Comparison of ENCODE assay signal across 25 cellular contexts in the genomic region with DNA sequence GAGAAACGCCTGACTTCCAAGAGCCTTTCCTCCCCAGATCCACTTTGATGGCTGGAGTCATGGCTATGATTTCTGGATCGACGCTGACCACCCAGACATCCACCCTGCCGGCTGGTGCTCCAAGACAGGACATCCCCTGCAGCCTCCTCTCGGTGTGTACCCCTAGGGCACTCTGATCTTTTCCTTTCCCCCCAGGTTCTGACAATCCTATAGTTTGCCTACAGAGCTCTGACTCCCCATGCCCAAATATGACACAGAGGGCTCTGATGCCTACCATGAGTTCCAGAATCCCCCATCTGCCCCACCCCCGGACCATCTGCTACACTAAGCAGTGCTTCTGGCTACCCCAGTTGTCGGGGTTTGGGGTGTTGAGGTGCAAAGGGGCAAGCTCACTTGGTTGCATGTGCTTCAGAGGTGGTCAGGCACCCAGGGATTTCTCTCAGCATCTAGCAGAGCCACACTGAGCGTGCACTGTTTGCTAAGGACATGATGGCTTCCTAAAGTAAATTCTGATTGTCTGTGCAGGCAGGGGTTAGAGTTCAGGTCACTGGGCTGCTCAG. TPM values are rescaled to one million over a fixed set of nuclear protein-coding genes. Genes with fewer than 3 reads are reported as not detected.
DNase-seq lines count a peak whose midpoint lies in the region; ATAC-seq, FAIRE-seq and TF ChIP-seq lines count a peak whose summit lies in the region.
"Had no signal": no experiment of that assay in that cellular context is flagged by ENCODE, and none has a peak within 500 bp of the region (broad histone marks: within the 10 kb centered on the region; RNA-seq: fewer than 3 reads in every experiment).

No MANE protein-coding gene starts in this region.

- H3K27me3 ChIP-seq in HepG2 (ENCODE audit: control insufficient read depth in 1 of 2, insufficient read depth in 2 of 2, low read length in 2 of 2) (no peaks in the 10 kb centered on the region; a peak in 1 of 5 replicates), right lobe of liver (no peaks in the 10 kb centered on the region), upper lobe of right lung (no peaks in the 10 kb centered on the region)
- H3K27me3 ChIP-seq: BLaER1 had no signal

- no peak for TF ChIP-seq RAD21 in HepG2 (CRISPR knock-in tag; IDR thresholded peaks at IDR 0.05)

- H3K79me2 ChIP-seq in HepG2 (ENCODE audit: insufficient read depth, low read length), result no peaks in the 10 kb centered on the region

- H3K4me3 ChIP-seq in HepG2 (replicated peaks in 1 of 3; ENCODE audit: insufficient read depth in 1 of 3, low read depth in 2 of 3, low read length in 3 of 3) (no peak overlapping the region), right lobe of liver (no peak overlapping the region), upper lobe of right lung (no peak overlapping the region)
- H3K4me3 ChIP-seq: BLaER1, GM12878, GM23338 had no signal

- H3K36me3 ChIP-seq in HepG2 (replicated peaks in 1 of 2; ENCODE audit: control insufficient read depth in 1 of 2, insufficient read depth in 2 of 2, low read length in 2 of 2) (peaks cover 0 to 4% of the 10 kb centered on the region in 2 experiments; a peak in 1 of 5 replicates), right lobe of liver (no peaks in the 10 kb centered on the region), upper lobe of right lung (no peaks in the 10 kb centered on the region)

- peak overlapping the region; percentile 28 for H3K27ac Mint-ChIP-seq in glutamatergic neuron (ENCODE audit: unreplicated experiment)
- H3K27ac Mint-ChIP-seq: B cell, GM23338, HFFc6 had no signal

- FAIRE-seq in HepG2 (lab: Jason Lieb, UNC), result peak; percentile 52
- FAIRE-seq: A204.1, D721Med, GM12878 had no signal

- H3K9me3 ChIP-seq in HepG2 (ENCODE audit: low read length) (no peaks in the 10 kb centered on the region), right lobe of liver (no peaks in the 10 kb centered on the region), upper lobe of right lung (no peaks in the 10 kb centered on the region)
- H3K9me3 ChIP-seq: BLaER1 had no signal

- no peaks in the 10 kb centered on the region for H4K20me1 ChIP-seq in HepG2 (ENCODE audit: insufficient read depth, low read length)
- H4K20me1 ChIP-seq: BLaER1 had no signal

- TF ChIP-seq EP300 in HepG2 (IDR thresholded peaks at IDR 0.05; ENCODE audit: low read depth in 2 of 2, low read length in 2 of 2) (no peak), HepG2 (CRISPR knock-in tag; IDR thresholded peaks at IDR 0.05; ENCODE audit: borderline replicate concordance) (no peak)

- DNase-seq in HepG2 (ENCODE audit: low spot score) (no peak), right lobe of liver (no peak), glutamatergic neuron (no peak), myocyte (ENCODE audit: low read depth) (peak; percentile 74), upper lobe of right lung (peak; percentile 27), HEK293T (ENCODE audit: extremely low spot score) (no peak), NCI-H128 (lab: John Stamatoyannopoulos, UW; ENCODE audit: unreplicated experiment) (no peak)
- DNase-seq: CD4-positive, CD25-positive, alpha-beta regulatory T cell; CD8-positive, alpha-beta memory T cell; DMS 273 treated with DMSO at 0.1 percent for 48 hours; DMS79; EL; GDM1; H9; HFFc6 had no signal

- no peak overlapping the region for H3K9ac ChIP-seq in HepG2 (ENCODE audit: insufficient read depth, low read depth, low read length)
- H3K9ac ChIP-seq: BLaER1 had no signal

- H3K9me3 Mint-ChIP-seq in glutamatergic neuron (ENCODE audit: unreplicated experiment), result no peaks in the 10 kb centered on the region
- H3K9me3 Mint-ChIP-seq: CD4-positive, CD25-positive, alpha-beta regulatory T cell; CD8-positive, alpha-beta memory T cell; GM23338; H9; HFFc6 had no signal

- H3K4me1 Mint-ChIP-seq in glutamatergic neuron (ENCODE audit: low read depth, unreplicated experiment), result no peaks in the 10 kb centered on the region
- H3K4me1 Mint-ChIP-seq: CD8-positive, alpha-beta memory T cell; GM23338; H9 had no signal

- H3K4me1 ChIP-seq in HepG2 (ENCODE audit: insufficient read depth, low read length) (peaks cover 61% of the 10 kb centered on the region), right lobe of liver (peaks cover 0 to 16% (median 7%) of the 10 kb centered on the region in 4 donors), upper lobe of right lung (no peaks in the 10 kb centered on the region)
- H3K4me1 ChIP-seq: BLaER1 had no signal

- no peak overlapping the region for H2AFZ ChIP-seq in HepG2 (ENCODE audit: low read length)
- H2AFZ ChIP-seq: GM23338 had no signal

- no peak overlapping the region; the same call in 1 of the 2 replicates for H3K4me2 ChIP-seq in HepG2 (ENCODE audit: low read depth, low read length)
- H3K4me2 ChIP-seq: BLaER1, GM23338 had no signal

- WGBS in HepG2 (ENCODE audit: low lambda C conversion rate), result 72% methylated on average over 8 of the region's 8 CpGs
- no CpG with 5 or more reads among the region's 8 CpGs for WGBS in right lobe of liver (ENCODE audit: insufficient coverage, low coverage, low lambda C conversion rate, missing lambda C conversion rate)

- TF ChIP-seq POLR2A in HepG2 (IDR thresholded peaks at IDR 0.05; ENCODE audit: insufficient read depth in 1 of 2, low read depth in 2 of 2, low read length in 2 of 2) (no peak), right lobe of liver (IDR thresholded peaks at IDR 0.05) (no peak)

- in situ Hi-C loops in HepG2 (cut with HindIII; ENCODE audit: extremely low pct_ligation_motif_present, low pct_unique_long_range_greater_than_20kb), result loop anchor here (5.0 kb wide), 1 partner anchor 157 kb away; no protein-coding TSS in a partner anchor

- no peak for TF ChIP-seq CTCF in HepG2 (CRISPR knock-in tag; IDR thresholded peaks at IDR 0.05)
- no peak for TF ChIP-seq CTCF in right lobe of liver (IDR thresholded peaks at IDR 0.05)
- TF ChIP-seq CTCF in glutamatergic neuron (IDR thresholded peaks at IDR 0.05; ENCODE audit: partially characterized antibody, unreplicated experiment), result no peak
- TF ChIP-seq CTCF in upper lobe of right lung (IDR thresholded peaks at IDR 0.05), result no peak

- H3K4me3 Mint-ChIP-seq in glutamatergic neuron (ENCODE audit: unreplicated experiment), result no peak overlapping the region
- H3K4me3 Mint-ChIP-seq: B cell; CD4-positive, CD25-positive, alpha-beta regulatory T cell; CD8-positive, alpha-beta memory T cell; GM23338; H9; HFFc6 had no signal

- POLR2A ChIA-PET in HepG2 (lab: Yijun Ruan, JAX) (interaction anchor here (1.0 to 12.5 kb wide), 5 partner anchors 21 to 78 kb away, joined by 3 to 224 read pairs (median 4); a partner anchor contains a TSS), HEK293T (lab: Yijun Ruan, JAX) (no interaction called here)

- H3K36me3 Mint-ChIP-seq in glutamatergic neuron (ENCODE audit: unreplicated experiment), result no peaks in the 10 kb centered on the region
- H3K36me3 Mint-ChIP-seq: CD4-positive, CD25-positive, alpha-beta regulatory T cell had no signal

- CTCF ChIA-PET in HepG2 (lab: Yijun Ruan, JAX; ENCODE audit: low intra/inter-chr PET ratio, low total read pairs) (no interaction called here), HEK293T (lab: Yijun Ruan, JAX) (no interaction called here)

- H3K27ac ChIP-seq in HepG2 (ENCODE audit: extremely low read length, insufficient read depth, low read length) (no peak overlapping the region), right lobe of liver (no peak overlapping the region), upper lobe of right lung (no peak overlapping the region)
- H3K27ac ChIP-seq: 22Rv1, BLaER1, C4-2B had no signal

- ATAC-seq in HepG2 (no peak), right lobe of liver (no peak), upper lobe of right lung (no peak)
- no peak for ATAC-seq in activated CD4-positive, CD25-positive, alpha-beta regulatory T cell treated with anti-CD3 and anti-CD28 coated beads, Interleukin-2, amount 50 U/mL, for 24 hours
- ATAC-seq: GM12878, GM23338, HCT116 had no signal

- intact Hi-C loops in HepG2 (cut with micrococcal nuclease; ENCODE audit: unreplicated experiment), result no loop called here
- intact Hi-C loops in right lobe of liver (cut with DNase I), result loop anchor here (10.0 kb wide), 2 partner anchors 150 to 160 kb away; no protein-coding TSS in a partner anchor
- intact Hi-C loops in upper lobe of right lung (cut with DNase I), result loop anchor here (5.0 kb wide), 1 partner anchor 547 kb away; no protein-coding TSS in a partner anchor

- peaks cover 2% of the 10 kb centered on the region for H3K27me3 Mint-ChIP-seq in glutamatergic neuron (ENCODE audit: unreplicated experiment)
- H3K27me3 Mint-ChIP-seq: B cell; CD4-positive, CD25-positive, alpha-beta regulatory T cell had no signal

- no TSS peak for BruUV-seq in HepG2 (replicated peaks; lab: Mats Ljungman, UMichigan)

RNA-seq across cellular contexts. Expression of a gene that starts 24.0 kb away (rescaled TPM):
- total RNA-seq in HepG2 (2016; rRNA removed; fragmentation: Illumina TruSeq; extraction: Trizol), result 29.4 and 34.3 TPM in 2 replicates
- total RNA-seq in HepG2 (2016; cell fraction: cytosol; rRNA removed; fragmentation: Illumina TruSeq; extraction: Trizol; ENCODE audit: low read depth), result 8.6 and 11.8 TPM in 2 replicates
- 29.7 and 31.2 TPM in 2 replicates for total RNA-seq in HepG2 (2016; cell fraction: insoluble cytoplasmic fraction; rRNA removed; fragmentation: Illumina TruSeq; extraction: Trizol)
- 25.9 and 26.5 TPM in 2 replicates for total RNA-seq in HepG2 (2016; cell fraction: membrane; rRNA removed; fragmentation: Illumina TruSeq; extraction: Trizol)
- 19.8 and 26.8 TPM in 2 replicates for total RNA-seq in HepG2 (2016; cell fraction: nucleus; rRNA removed; fragmentation: Illumina TruSeq; extraction: Trizol)
- 6.2 and 12.6 TPM in 2 replicates for polyA plus RNA-seq in HepG2 (2011; rRNA removed)
- polyA plus RNA-seq in HepG2 (2011; cell fraction: cytosol; rRNA removed), result 3.9 and 5.3 TPM in 2 replicates
- 24.1 and 26.7 TPM in 2 replicates for polyA plus RNA-seq in HepG2 (2011; cell fraction: nucleus; rRNA removed)
- polyA plus RNA-seq in HepG2 (2012), result 6.9 and 8.9 TPM in 2 replicates
- 5.2 and 5.4 TPM in 2 replicates for polyA plus RNA-seq in HepG2 (2016; cell fraction: cytosol; fragmentation: Illumina TruSeq; extraction: Trizol; ENCODE audit: low read depth)
- polyA plus RNA-seq in HepG2 (2016; cell fraction: insoluble cytoplasmic fraction; fragmentation: Illumina TruSeq; extraction: Trizol; ENCODE audit: low read depth), result 21.3 and 23.7 TPM in 2 replicates
- 14.3 and 14.5 TPM in 2 replicates for polyA plus RNA-seq in HepG2 (2016; cell fraction: membrane; fragmentation: Illumina TruSeq; extraction: Trizol; ENCODE audit: low read depth)
- 36.0 and 42.8 TPM in 2 replicates for polyA plus RNA-seq in HepG2 (2016; cell fraction: nucleus; fragmentation: Illumina TruSeq; extraction: Trizol; ENCODE audit: insufficient read depth, low read depth)
- 1.3 and 17.3 TPM in 2 replicates for polyA minus RNA-seq in HepG2 (2011; rRNA and poly(A)+ RNA removed; ENCODE audit: low replicate concordance)
- polyA minus RNA-seq in HepG2 (2011; cell fraction: cytosol; rRNA and poly(A)+ RNA removed), result 4.6 and 10.9 TPM in 2 replicates
- polyA minus RNA-seq in HepG2 (2011; cell fraction: nucleus; rRNA and poly(A)+ RNA removed), result 16.4 and 18.5 TPM in 2 replicates
- 10 to 100 TPM; 47.3 to 80.2 (median 66.9) TPM for total RNA-seq in right lobe of liver
- 0.56 TPM for total RNA-seq in glutamatergic neuron (ENCODE audit: unreplicated experiment)
- total RNA-seq in myocyte, result 0.19 and 1.7 TPM in 2 replicates
- polyA plus RNA-seq in myocyte (2012), result 0.48 TPM
- total RNA-seq in upper lobe of right lung, result 1.7 TPM
- total RNA-seq: H9 had no signal
- polyA plus RNA-seq: CD4-positive, CD25-positive, alpha-beta regulatory T cell; CD8-positive, alpha-beta memory T cell; GM23338 had no signal

RNA-seq across cellular contexts. Expression of a gene that starts 27.4 kb away (rescaled TPM):
- total RNA-seq in HepG2 (2016; rRNA removed; fragmentation: Illumina TruSeq; extraction: Trizol) (2.4 and 9.0 TPM in 2 replicates), right lobe of liver (1 to 10 TPM; 1.2 to 3.2 (median 2.4) TPM), glutamatergic neuron (ENCODE audit: unreplicated experiment) (19.9 TPM), myocyte (8.3 and 22.9 TPM in 2 replicates), upper lobe of right lung (12.9 TPM)
- 2.7 and 2.9 TPM in 2 replicates for total RNA-seq in HepG2 (2016; cell fraction: cytosol; rRNA removed; fragmentation: Illumina TruSeq; extraction: Trizol; ENCODE audit: low read depth)
- total RNA-seq in HepG2 (2016; cell fraction: insoluble cytoplasmic fraction; rRNA removed; fragmentation: Illumina TruSeq; extraction: Trizol), result 1.7 and 8.3 TPM in 2 replicates
- 1.8 and 3.0 TPM in 2 replicates for total RNA-seq in HepG2 (2016; cell fraction: membrane; rRNA removed; fragmentation: Illumina TruSeq; extraction: Trizol)
- 19.0 and 22.4 TPM in 2 replicates for total RNA-seq in HepG2 (2016; cell fraction: nucleus; rRNA removed; fragmentation: Illumina TruSeq; extraction: Trizol)
- polyA plus RNA-seq in HepG2 (2011; rRNA removed), result 17.8 and 23.8 TPM in 2 replicates
- polyA plus RNA-seq in HepG2 (2011; cell fraction: cytosol; rRNA removed), result 2.3 and 3.0 TPM in 2 replicates
- polyA plus RNA-seq in HepG2 (2011; cell fraction: nucleus; rRNA removed), result 165 and 173 TPM in 2 replicates
- polyA plus RNA-seq in HepG2 (2012), result 11.7 and 15.2 TPM in 2 replicates
- polyA plus RNA-seq in HepG2 (2016; cell fraction: cytosol; fragmentation: Illumina TruSeq; extraction: Trizol; ENCODE audit: low read depth), result 0.17 and 0.46 TPM in 2 replicates
- polyA plus RNA-seq in HepG2 (2016; cell fraction: insoluble cytoplasmic fraction; fragmentation: Illumina TruSeq; extraction: Trizol; ENCODE audit: low read depth), result 1.1 and 1.9 TPM in 2 replicates
- 0.76 and 0.97 TPM in 2 replicates for polyA plus RNA-seq in HepG2 (2016; cell fraction: membrane; fragmentation: Illumina TruSeq; extraction: Trizol; ENCODE audit: low read depth)
- polyA plus RNA-seq in HepG2 (2016; cell fraction: nucleus; fragmentation: Illumina TruSeq; extraction: Trizol; ENCODE audit: insufficient read depth, low read depth), result 27.6 and 31.6 TPM in 2 replicates
- 21.5 and 30.3 TPM in 2 replicates for polyA minus RNA-seq in HepG2 (2011; rRNA and poly(A)+ RNA removed; ENCODE audit: low replicate concordance)
- 2.5 TPM in 2 replicates for polyA minus RNA-seq in HepG2 (2011; cell fraction: cytosol; rRNA and poly(A)+ RNA removed)
- 70.9 and 90.3 TPM in 2 replicates for polyA minus RNA-seq in HepG2 (2011; cell fraction: nucleus; rRNA and poly(A)+ RNA removed)
- polyA plus RNA-seq in myocyte (2012), result 6.9 TPM

RNA-seq across cellular contexts. Expression of a gene that starts 55.9 kb away (rescaled TPM):
- 64.0 and 80.6 TPM in 2 replicates for total RNA-seq in HepG2 (2016; rRNA removed; fragmentation: Illumina TruSeq; extraction: Trizol)
- total RNA-seq in HepG2 (2016; cell fraction: cytosol; rRNA removed; fragmentation: Illumina TruSeq; extraction: Trizol; ENCODE audit: low read depth), result 77.1 and 79.7 TPM in 2 replicates
- total RNA-seq in HepG2 (2016; cell fraction: insoluble cytoplasmic fraction; rRNA removed; fragmentation: Illumina TruSeq; extraction: Trizol), result 66.3 and 80.0 TPM in 2 replicates
- 101 and 102 TPM in 2 replicates for total RNA-seq in HepG2 (2016; cell fraction: membrane; rRNA removed; fragmentation: Illumina TruSeq; extraction: Trizol)
- total RNA-seq in HepG2 (2016; cell fraction: nucleus; rRNA removed; fragmentation: Illumina TruSeq; extraction: Trizol), result 36.2 and 38.4 TPM in 2 replicates
- polyA plus RNA-seq in HepG2 (2011; rRNA removed), result 36.9 and 48.0 TPM in 2 replicates
- polyA plus RNA-seq in HepG2 (2011; cell fraction: cytosol; rRNA removed), result 35.4 and 36.4 TPM in 2 replicates
- 22.2 and 22.4 TPM in 2 replicates for polyA plus RNA-seq in HepG2 (2011; cell fraction: nucleus; rRNA removed)
- 31.1 and 41.7 TPM in 2 replicates for polyA plus RNA-seq in HepG2 (2012)
- 83.2 and 85.7 TPM in 2 replicates for polyA plus RNA-seq in HepG2 (2016; cell fraction: cytosol; fragmentation: Illumina TruSeq; extraction: Trizol; ENCODE audit: low read depth)
- polyA plus RNA-seq in HepG2 (2016; cell fraction: insoluble cytoplasmic fraction; fragmentation: Illumina TruSeq; extraction: Trizol; ENCODE audit: low read depth), result 91.0 and 94.9 TPM in 2 replicates
- polyA plus RNA-seq in HepG2 (2016; cell fraction: membrane; fragmentation: Illumina TruSeq; extraction: Trizol; ENCODE audit: low read depth), result 85.8 and 88.2 TPM in 2 replicates
- 41.4 and 43.4 TPM in 2 replicates for polyA plus RNA-seq in HepG2 (2016; cell fraction: nucleus; fragmentation: Illumina TruSeq; extraction: Trizol; ENCODE audit: insufficient read depth, low read depth)
- polyA minus RNA-seq in HepG2 (2011; rRNA and poly(A)+ RNA removed; ENCODE audit: low replicate concordance), result 53.4 and 59.7 TPM in 2 replicates
- 15.6 and 20.1 TPM in 2 replicates for polyA minus RNA-seq in HepG2 (2011; cell fraction: cytosol; rRNA and poly(A)+ RNA removed)
- polyA minus RNA-seq in HepG2 (2011; cell fraction: nucleus; rRNA and poly(A)+ RNA removed), result 21.4 and 26.9 TPM in 2 replicates
- total RNA-seq in right lobe of liver, result 1 to 10 TPM; 3.4 to 6.0 (median 4.1) TPM
- 40.3 TPM for total RNA-seq in glutamatergic neuron (ENCODE audit: unreplicated experiment)
- total RNA-seq in myocyte, result 13.6 and 17.4 TPM in 2 replicates
- polyA plus RNA-seq in myocyte (2012), result 24.7 TPM
- total RNA-seq in upper lobe of right lung, result 20.4 TPM

Comparison
In these comparisons a context has a peak if more than half of its experiments do, and no peak if none do; other contexts are left out.
1. DNase-seq: peak in myocyte (single experiment) and upper lobe of right lung (single experiment); none in HepG2 (single experiment), right lobe of liver (0 of 3), glutamatergic neuron (single experiment), HEK293T (single experiment) and NCI-H128 (single experiment).